ENCODE assay signal across 24 cellular contexts in the genomic region with DNA sequence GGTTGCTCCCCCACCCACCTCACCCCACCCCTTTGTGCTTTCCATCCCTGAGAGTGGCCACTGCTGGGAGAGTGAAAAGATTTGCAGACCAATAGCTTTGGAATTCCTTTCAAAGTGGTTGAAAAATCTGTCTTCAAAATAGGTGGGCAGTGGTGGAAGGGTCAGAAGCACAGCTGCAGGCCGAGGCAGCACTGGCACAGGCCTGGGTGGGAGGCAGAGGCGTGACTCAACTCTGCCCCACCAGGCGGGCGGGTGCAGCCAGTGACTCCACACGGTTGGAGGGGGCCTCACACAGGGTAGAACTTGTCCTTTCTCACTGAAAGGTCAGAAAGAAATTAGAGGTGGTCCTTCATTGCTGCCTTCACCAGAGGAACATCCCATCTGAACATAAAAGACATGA.
DNase-seq lines count a peak whose midpoint lies in the region; ATAC-seq and TF ChIP-seq lines count a peak whose summit lies in the region.
"Had no signal": no experiment of that assay in that cellular context is flagged by ENCODE, and none has a peak within 500 bp of the region (broad histone marks: within the 10 kb centered on the region; RNA-seq: fewer than 3 reads in every experiment).

No MANE protein-coding gene starts in this region.

- 0 out of 2 replicates have a peak, but pooled peaks have one; percentile 3 for TF ChIP-seq CTCF in GM12874 (IDR thresholded peaks at IDR 0.05; ENCODE audit: insufficient read depth, low read depth, low read length)
- no peak for TF ChIP-seq CTCF in NB4 (IDR thresholded peaks at IDR 0.05; ENCODE audit: low read depth, low read length)
- TF ChIP-seq CTCF in brain microvascular endothelial cell (IDR thresholded peaks at IDR 0.05; ENCODE audit: low read depth, low read length, missing control alignments), result peak; percentile 11
- no peak for TF ChIP-seq CTCF in PC-9 (conservative IDR thresholded peaks at IDR 0.05)

- POLR2A ChIA-PET in PC-9 (lab: Charles Lee; ENCODE audit: unreplicated experiment), result no interaction called here

- no TSS peak for BruUV-seq in PC-9 (replicated peaks; lab: Mats Ljungman, UMichigan)

- ATAC-seq in GM18505 (IDR thresholded peaks at IDR 0.05; ENCODE audit: unreplicated experiment) (no peak), sciatic nerve (no peak)
- ATAC-seq: psoas muscle, Right ventricle myocardium inferior had no signal

- H2AFZ ChIP-seq in PC-9, result no peak overlapping the region

- DNase-seq in NB4 (ENCODE audit: low read depth) (peak; percentile 14), brain microvascular endothelial cell (no peak), left kidney (ENCODE audit: low read depth, low spot score) (peak; percentile 57), PC-9 (no peak), retina (no peak), sciatic nerve (ENCODE audit: low spot score) (no peak)
- DNase-seq: activated B cell treated with CpG ODN at 0.5 μM for 24 hours; central memory CD4-positive, alpha-beta T cell; COR-L47; dermis blood vessel endothelial cell; DMS79; Kasumi-1; NCI-H2029; psoas muscle; small intestine; stimulated activated CD4-positive, alpha-beta T cell treated with anti-CD3 and anti-CD28 coated beads, Interleukin-2, amount 100 ng/mL, for 24 hours; T-helper 9 cell; testis had no signal

- H3K79me2 ChIP-seq in PC-9 (ENCODE audit: low read depth), result no peaks in the 10 kb centered on the region

- no peaks in the 10 kb centered on the region for H3F3A ChIP-seq in PC-9 (ENCODE audit: insufficient read depth, low read depth)

- no peaks in the 10 kb centered on the region for H3K9me3 ChIP-seq in PC-9 (ENCODE audit: insufficient read depth, low read depth)
- H3K9me3 ChIP-seq: ascending aorta; BLaER1 treated with 17β-estradiol and CSF1 and Interleukin-3, amounts not matched to agents 10 nM and 100 nM; neutrophil; psoas muscle; testis had no signal

- no peaks in the 10 kb centered on the region for H4K20me1 ChIP-seq in PC-9 (ENCODE audit: insufficient read depth)
- H4K20me1 ChIP-seq: BLaER1 treated with 17β-estradiol and CSF1 and Interleukin-3, amounts not matched to agents 10 nM and 100 nM had no signal

- H3K27ac ChIP-seq in brain microvascular endothelial cell (no peak overlapping the region), PC-9 (no peak overlapping the region)
- H3K27ac ChIP-seq: ascending aorta; BLaER1 treated with 17β-estradiol and CSF1 and Interleukin-3, amounts not matched to agents 10 nM and 100 nM; neutrophil; psoas muscle; testis had no signal

- no peak overlapping the region for H3K4me2 ChIP-seq in PC-9
- H3K4me2 ChIP-seq: BLaER1 treated with 17β-estradiol and CSF1 and Interleukin-3, amounts not matched to agents 10 nM and 100 nM had no signal

- no peak overlapping the region for H3K4me3 ChIP-seq in NB4 (ENCODE audit: low read depth, low read length)
- H3K4me3 ChIP-seq in brain microvascular endothelial cell (ENCODE audit: low read depth, low read length), result no peak overlapping the region
- H3K4me3 ChIP-seq in PC-9, result no peak overlapping the region
- H3K4me3 ChIP-seq: ascending aorta; BLaER1 treated with 17β-estradiol and CSF1 and Interleukin-3, amounts not matched to agents 10 nM and 100 nM; psoas muscle; testis had no signal

- CTCF ChIA-PET in PC-9 (lab: Charles Lee), result no interaction called here

- in situ Hi-C loops in brain microvascular endothelial cell (cut with HindIII; ENCODE audit: low pct_ligation_motif_present, low sequenced_read_pairs), result no loop called here

- no peaks in the 10 kb centered on the region for H3K4me1 ChIP-seq in PC-9 (replicated peaks; ENCODE audit: insufficient read depth)
- H3K4me1 ChIP-seq: BLaER1 treated with 17β-estradiol and CSF1 and Interleukin-3, amounts not matched to agents 10 nM and 100 nM; testis had no signal

- intact Hi-C loops in PC-9 (cut with micrococcal nuclease; ENCODE audit: unreplicated experiment), result no loop called here
- intact Hi-C loops in sciatic nerve (cut with DNase I), result no loop called here

- H3K36me3 ChIP-seq in brain microvascular endothelial cell (replicated peaks) (no peaks in the 10 kb centered on the region), PC-9 (ENCODE audit: low read depth) (no peaks in the 10 kb centered on the region)
- H3K36me3 ChIP-seq: ascending aorta had no signal

- TF ChIP-seq POLR2A in NB4 (IDR thresholded peaks at IDR 0.05; ENCODE audit: extremely low read depth, insufficient read length) (no peak), GM18505 (IDR thresholded peaks at IDR 0.05; ENCODE audit: borderline replicate concordance, extremely low read depth, insufficient read depth, insufficient read length) (no peak)

- H3K9me2 ChIP-seq in PC-9 (ENCODE audit: insufficient read depth), result no peaks in the 10 kb centered on the region

- H3K27me3 ChIP-seq in brain microvascular endothelial cell (replicated peaks) (no peaks in the 10 kb centered on the region), PC-9 (ENCODE audit: insufficient read depth, low read depth) (no peaks in the 10 kb centered on the region)
- H3K27me3 ChIP-seq: ascending aorta; BLaER1 treated with 17β-estradiol and CSF1 and Interleukin-3, amounts not matched to agents 10 nM and 100 nM; neutrophil; testis had no signal

Comparison
In these comparisons a context has a peak if more than half of its experiments do, and no peak if none do; other contexts are left out.
1. CTCF ChIP-seq: peak in GM12874 (single experiment) and brain microvascular endothelial cell (single experiment); none in NB4 (single experiment) and PC-9 (single experiment).
2. DNase-seq: peak in NB4 (single experiment) and left kidney (single experiment); none in brain microvascular endothelial cell (single experiment), PC-9 (0 of 2), retina (single experiment) and sciatic nerve (single experiment).